ENCODE assay signal across 6 cellular contexts in genomic region chr4:932713-933070, GRCh38. TPM values are rescaled to one million over a fixed set of nuclear protein-coding genes. Genes with fewer than 3 reads are reported as not detected.
A peak's percentile ranks its signal among the peaks of the same experiment; 100 is the strongest.
DNase-seq lines count a peak whose midpoint lies in the region; ATAC-seq, FAIRE-seq and TF ChIP-seq lines count a peak whose summit lies in the region.

No MANE protein-coding gene starts in this region.

- POLR2A ChIA-PET in T-cell (lab: Charles Lee) = interaction anchor here in 1 of 2 donors (1.0 kb wide), 1 partner anchor 259 kb away, joined by 3 read pairs; the partner anchor contains the start of genes ATP5ME and MYL5

- H3K4me1 Mint-ChIP-seq in T-cell = peaks cover 45 to 71% (median 46%) of the 10 kb centered on the region in 3 donors
- H3K4me1 Mint-ChIP-seq in immature natural killer cell = peaks cover 51 to 57% of the 10 kb centered on the region in 2 donors

- CTCF ChIA-PET in T-cell (lab: Charles Lee) = interaction anchor here in 1 of 2 donors (1.1 to 1.5 kb wide), 2 partner anchors 55 to 123 kb away, joined by 3 to 4 read pairs; partner anchors contain the start of gene IDUA

- H3K4me3 Mint-ChIP-seq in T-cell = peak overlapping the region; percentile 93 to 94 (median 94)
- peak overlapping the region; percentile 94 to 97 (median 96) for H3K4me3 Mint-ChIP-seq in immature natural killer cell

- ATAC-seq in GM19467 (IDR thresholded peaks at IDR 0.05; ENCODE audit: unreplicated experiment) = peak; percentile 2
- ATAC-seq in T-cell (replicated peaks in 1 of 4) = no peak
- no peak for ATAC-seq in HG03095 (IDR thresholded peaks at IDR 0.05; ENCODE audit: unreplicated experiment)

- TF ChIP-seq POLR2A in GM12892 (IDR thresholded peaks at IDR 0.05; ENCODE audit: low read depth, low read length) = no peak

- H3K9me3 Mint-ChIP-seq in T-cell = no peaks in the 10 kb centered on the region
- H3K9me3 Mint-ChIP-seq in immature natural killer cell = no peaks in the 10 kb centered on the region

- FAIRE-seq in GM12892 (lab: Jason Lieb, UNC) = no peak

- H3K27ac Mint-ChIP-seq in T-cell (peak overlapping the region; percentile 91 to 94), immature natural killer cell (peak overlapping the region; percentile 91 to 99 (median 94))

- no peaks in the 10 kb centered on the region for H3K27me3 Mint-ChIP-seq in T-cell
- peaks cover 14 to 21% (median 17%) of the 10 kb centered on the region in 3 donors for H3K27me3 Mint-ChIP-seq in immature natural killer cell (ENCODE audit: low read depth in 3 of 3)

- H3K36me3 Mint-ChIP-seq in T-cell = no peaks in the 10 kb centered on the region
- H3K36me3 Mint-ChIP-seq in immature natural killer cell = no peaks in the 10 kb centered on the region

- DNase-seq in T-cell (no peak), immature natural killer cell (no peak), NCI-H187 (lab: John Stamatoyannopoulos, UW) (no peak), GM12892 (ENCODE audit: insufficient read length) (no peak)

RNA-seq across cellular contexts. Expression of gene TMEM175, which starts 0.4 kb away (rescaled TPM):
- 10 to 100 TPM; 44.3 to 60.9 (median 53.0) TPM for total RNA-seq in T-cell
- polyA plus RNA-seq in immature natural killer cell = 10 to 100 TPM; 13.9 to 41.6 (median 28.7) TPM
- polyA plus RNA-seq in GM12892 (2012; ENCODE audit: missing spikeins) = 12.8 TPM

RNA-seq across cellular contexts. Expression of gene GAK, which starts 0.6 kb away (rescaled TPM):
- 100 to 1,000 TPM; 182 to 225 (median 218) TPM for total RNA-seq in T-cell
- 100 to 1,000 TPM in 1 of 3 donors, 10 to 100 TPM in 2; 49.4 to 119 (median 52.2) TPM for polyA plus RNA-seq in immature natural killer cell
- polyA plus RNA-seq in GM12892 (2012; ENCODE audit: missing spikeins) = 35.2 TPM

RNA-seq across cellular contexts. Expression of gene DGKQ, which starts 40.7 kb away (rescaled TPM):
- total RNA-seq in T-cell = 10 to 100 TPM; 22.6 to 46.4 (median 36.9) TPM
- 10 to 100 TPM; 12.1 to 24.0 (median 14.0) TPM for polyA plus RNA-seq in immature natural killer cell
- 1.3 TPM for polyA plus RNA-seq in GM12892 (2012; ENCODE audit: missing spikeins)

RNA-seq across cellular contexts. Expression of gene IDUA, which starts 54.2 kb away (rescaled TPM):
- total RNA-seq in T-cell = 10 to 100 TPM; 60.4 to 96.5 (median 78.7) TPM
- polyA plus RNA-seq in immature natural killer cell = 10 to 100 TPM in 1 of 3 donors, 1 to 10 TPM in 2; 5.6 to 12.2 (median 6.3) TPM
- 1.4 TPM for polyA plus RNA-seq in GM12892 (2012; ENCODE audit: missing spikeins)
